In the genomic region with DNA sequence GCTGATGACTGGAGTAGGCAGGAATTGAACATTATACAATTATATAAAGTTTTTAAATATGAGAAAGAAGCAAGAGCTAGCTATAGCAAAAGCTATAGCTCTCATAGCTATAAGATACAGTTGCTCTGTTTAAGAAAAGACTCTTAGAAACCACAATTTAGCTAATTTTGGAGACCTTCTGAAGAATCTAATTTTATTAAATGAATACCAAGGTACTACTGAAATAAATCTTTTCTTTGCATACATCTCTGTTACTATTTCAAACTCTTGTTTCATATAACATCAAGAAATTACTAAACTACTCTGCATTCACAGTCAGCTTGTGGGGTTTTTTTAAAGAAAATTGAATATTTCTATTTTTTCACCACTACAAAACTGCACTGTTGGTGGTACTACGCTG, we compare ENCODE assay signal across 19 cellular contexts.
DNase-seq lines count a peak whose midpoint lies in the region; ATAC-seq, FAIRE-seq and TF ChIP-seq lines count a peak whose summit lies in the region.
"Had no signal": no experiment of that assay in that cellular context is flagged by ENCODE, and none has a peak within 500 bp of the region (broad histone marks: within the 10 kb centered on the region; RNA-seq: fewer than 3 reads in every experiment).

No MANE protein-coding gene starts in this region.

- CTCF ChIA-PET in GM12878 (lab: Yijun Ruan, JAX): interaction anchor here (0.8 to 2.8 kb wide), 8 partner anchors 10 to 621 kb away, joined by 3 to 17 read pairs (median 3); no protein-coding TSS in a partner anchor

- H2AFZ ChIP-seq in GM12878 (ENCODE audit: control insufficient read depth, low read depth, low read length): no peak overlapping the region

- no peaks in the 10 kb centered on the region for H3K36me3 ChIP-seq in GM12878 (ENCODE audit: control insufficient read depth in 2 of 2, insufficient read depth in 2 of 2, low read length in 1 of 2)
- H3K36me3 ChIP-seq: BLaER1 treated with 17β-estradiol and CSF1 and Interleukin-3, amounts not matched to agents 10 nM and 100 nM had no signal

- H3K27me3 ChIP-seq in GM12878 (replicated peaks in 1 of 2; ENCODE audit: control insufficient read depth in 2 of 2, insufficient read depth in 2 of 2, low read length in 1 of 2): no peaks in the 10 kb centered on the region
- H3K27me3 ChIP-seq: BLaER1 treated with 17β-estradiol and CSF1 and Interleukin-3, amounts not matched to agents 10 nM and 100 nM had no signal

- no TSS peak for BruUV-seq in GM12878 (replicated peaks; lab: Mats Ljungman, UMichigan)

- no peak overlapping the region for H3K4me2 ChIP-seq in GM12878 (ENCODE audit: control insufficient read depth, insufficient read depth)
- H3K4me2 ChIP-seq: BLaER1 treated with 17β-estradiol and CSF1 and Interleukin-3, amounts not matched to agents 10 nM and 100 nM had no signal

- DNase-seq in GM12878 (ENCODE audit: low read depth, low spot score) (no peak), ecto neural progenitor cell (ENCODE audit: low spot score) (no peak), AG08395 (ENCODE audit: low spot score) (no peak)
- DNase-seq: 8988T; ACHN; AML-193; Caco-2; Calu3; CD4-positive, alpha-beta T cell; CD8-positive, alpha-beta T cell; GF-D8 had no signal

- no peaks in the 10 kb centered on the region for H3K79me2 ChIP-seq in GM12878 (ENCODE audit: control insufficient read depth, insufficient read depth, low read length)

- TF ChIP-seq POLR2A in GM12878 (IDR thresholded peaks at IDR 0.05; ENCODE audit: low read depth, low read length): no peak

- WGBS in GM12878 (ENCODE audit: insufficient coverage, insufficient replicate concordance, low lambda C conversion rate, missing lambda C conversion rate): 0% methylated on average over 1 of the region's 1 CpG

- H3K27ac ChIP-seq in GM12878 (ENCODE audit: control insufficient read depth, insufficient read depth): no peak overlapping the region
- H3K27ac ChIP-seq: BLaER1 treated with 17β-estradiol and CSF1 and Interleukin-3, amounts not matched to agents 10 nM and 100 nM; C4-2B had no signal

- intact Hi-C loops in GM12878 (cut with micrococcal nuclease; ENCODE audit: unreplicated experiment): loop anchor here (5.0 kb wide), 1 partner anchor 589 kb away; no protein-coding TSS in a partner anchor

- no peak for TF ChIP-seq CTCF in GM12878 (IDR thresholded peaks at IDR 0.05 in 2 of 3, conservative IDR thresholded peaks at IDR 0.05 in 1 of 3; ENCODE audit: control insufficient read depth in 2 of 3, extremely low read depth in 1 of 3, insufficient read depth in 1 of 3, low read depth in 3 of 3, low read length in 3 of 3)

- TF ChIP-seq EP300 in GM12878 (IDR thresholded peaks at IDR 0.05; ENCODE audit: borderline replicate concordance in 1 of 2, control insufficient read depth in 1 of 2, low read depth in 2 of 2, low read length in 2 of 2): no peak

- in situ Hi-C loops in GM12878 (cut with MboI): no loop called here

- POLR2A ChIA-PET in GM12878 (lab: Charles Lee): interaction anchor here (1.0 kb wide), 2 partner anchors 338 to 346 kb away, joined by 3 read pairs; no protein-coding TSS in a partner anchor

- no peak overlapping the region for H3K9ac ChIP-seq in GM12878 (ENCODE audit: control insufficient read depth, insufficient read depth, low read length)
- H3K9ac ChIP-seq: BLaER1 treated with 17β-estradiol and CSF1 and Interleukin-3, amounts not matched to agents 10 nM and 100 nM had no signal

- FAIRE-seq in GM12878 (lab: Jason Lieb, UNC): no peak
- FAIRE-seq: A204.1, D721Med, G401.6, GM19239 had no signal

- peak; percentile 35 for ATAC-seq in HG02610 (IDR thresholded peaks at IDR 0.05; ENCODE audit: unreplicated experiment)
- peak; percentile 18; the same call in 2 of the 3 replicates for ATAC-seq in GM12878
- ATAC-seq in GM18517 (IDR thresholded peaks at IDR 0.05; ENCODE audit: unreplicated experiment): no peak
- ATAC-seq: CD8-positive, alpha-beta T cell had no signal

- RAD21 ChIA-PET in GM12878 (lab: Charles Lee; ENCODE audit: unreplicated experiment): interaction anchor here (0.5 to 3.1 kb wide), 9 partner anchors 10 to 736 kb away, joined by 3 to 14 read pairs (median 4); no protein-coding TSS in a partner anchor

- no peaks in the 10 kb centered on the region for H4K20me1 ChIP-seq in GM12878 (ENCODE audit: control insufficient read depth, insufficient read depth)
- H4K20me1 ChIP-seq: BLaER1 treated with 17β-estradiol and CSF1 and Interleukin-3, amounts not matched to agents 10 nM and 100 nM had no signal

- no peak for TF ChIP-seq RAD21 in GM12878 (IDR thresholded peaks at IDR 0.05; ENCODE audit: insufficient read depth, low read depth, low read length)

- H3K9me3 ChIP-seq in GM12878 (replicated peaks; ENCODE audit: control insufficient read depth, insufficient read depth, low read length): peaks cover 12% of the 10 kb centered on the region
- H3K9me3 ChIP-seq: Caco-2 had no signal

- SMC1A ChIA-PET in GM12878 (lab: Charles Lee; ENCODE audit: uncharacterized antibody, unreplicated experiment): interaction anchor here (0.8 to 2.0 kb wide), 8 partner anchors 12 to 591 kb away, joined by 3 to 6 read pairs (median 3); no protein-coding TSS in a partner anchor

- H3K4me1 ChIP-seq in GM12878 (ENCODE audit: control insufficient read depth, insufficient read depth, low read length): no peaks in the 10 kb centered on the region; the same call in 1 of the 2 replicates
- H3K4me1 ChIP-seq: BLaER1 treated with 17β-estradiol and CSF1 and Interleukin-3, amounts not matched to agents 10 nM and 100 nM; Caco-2 had no signal

- no peak overlapping the region for H3K4me3 ChIP-seq in GM12878
- H3K4me3 ChIP-seq: BLaER1 treated with 17β-estradiol and CSF1 and Interleukin-3, amounts not matched to agents 10 nM and 100 nM had no signal

TF ChIP-seq in GM12878, 131 proteins besides CTCF, POLR2A, EP300 and RAD21 (continues in another document):
- TF ChIP-seq PML (IDR thresholded peaks at IDR 0.05; ENCODE audit: low read length): no peak
- TF ChIP-seq ASH2L (IDR thresholded peaks at IDR 0.05; ENCODE audit: borderline replicate concordance, low read depth): no peak
- peak; percentile 70; the same call in 1 of the 2 replicates for TF ChIP-seq RUNX3 (IDR thresholded peaks at IDR 0.05; ENCODE audit: low read length)
- TF ChIP-seq, protein P1, sequence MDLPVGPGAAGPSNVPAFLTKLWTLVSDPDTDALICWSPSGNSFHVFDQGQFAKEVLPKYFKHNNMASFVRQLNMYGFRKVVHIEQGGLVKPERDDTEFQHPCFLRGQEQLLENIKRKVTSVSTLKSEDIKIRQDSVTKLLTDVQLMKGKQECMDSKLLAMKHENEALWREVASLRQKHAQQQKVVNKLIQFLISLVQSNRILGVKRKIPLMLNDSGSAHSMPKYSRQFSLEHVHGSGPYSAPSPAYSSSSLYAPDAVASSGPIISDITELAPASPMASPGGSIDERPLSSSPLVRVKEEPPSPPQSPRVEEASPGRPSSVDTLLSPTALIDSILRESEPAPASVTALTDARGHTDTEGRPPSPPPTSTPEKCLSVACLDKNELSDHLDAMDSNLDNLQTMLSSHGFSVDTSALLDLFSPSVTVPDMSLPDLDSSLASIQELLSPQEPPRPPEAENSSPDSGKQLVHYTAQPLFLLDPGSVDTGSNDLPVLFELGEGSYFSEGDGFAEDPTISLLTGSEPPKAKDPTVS (IDR thresholded peaks at IDR 0.05; ENCODE audit: low read depth, low read length): no peak
- TF ChIP-seq EZH2 (IDR thresholded peaks at IDR 0.05; ENCODE audit: borderline replicate concordance, control insufficient read depth, low read depth, low read length): no peak
- no peak for TF ChIP-seq ZNF622 (IDR thresholded peaks at IDR 0.05)
- no peak for TF ChIP-seq POU2F2 (IDR thresholded peaks at IDR 0.05; ENCODE audit: borderline replicate concordance, low read depth, low read length)
- peak; percentile 28 for TF ChIP-seq MEF2B (IDR thresholded peaks at IDR 0.05; ENCODE audit: partially characterized antibody, poor library complexity, severe bottlenecking)
- TF ChIP-seq, protein P2, sequence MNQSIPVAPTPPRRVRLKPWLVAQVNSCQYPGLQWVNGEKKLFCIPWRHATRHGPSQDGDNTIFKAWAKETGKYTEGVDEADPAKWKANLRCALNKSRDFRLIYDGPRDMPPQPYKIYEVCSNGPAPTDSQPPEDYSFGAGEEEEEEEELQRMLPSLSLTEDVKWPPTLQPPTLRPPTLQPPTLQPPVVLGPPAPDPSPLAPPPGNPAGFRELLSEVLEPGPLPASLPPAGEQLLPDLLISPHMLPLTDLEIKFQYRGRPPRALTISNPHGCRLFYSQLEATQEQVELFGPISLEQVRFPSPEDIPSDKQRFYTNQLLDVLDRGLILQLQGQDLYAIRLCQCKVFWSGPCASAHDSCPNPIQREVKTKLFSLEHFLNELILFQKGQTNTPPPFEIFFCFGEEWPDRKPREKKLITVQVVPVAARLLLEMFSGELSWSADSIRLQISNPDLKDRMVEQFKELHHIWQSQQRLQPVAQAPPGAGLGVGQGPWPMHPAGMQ (IDR thresholded peaks at IDR 0.05; ENCODE audit: borderline replicate concordance): no peak
- no peak for TF ChIP-seq IRF4 (IDR thresholded peaks at IDR 0.05; ENCODE audit: low read depth, low read length)
- TF ChIP-seq, protein P3, sequence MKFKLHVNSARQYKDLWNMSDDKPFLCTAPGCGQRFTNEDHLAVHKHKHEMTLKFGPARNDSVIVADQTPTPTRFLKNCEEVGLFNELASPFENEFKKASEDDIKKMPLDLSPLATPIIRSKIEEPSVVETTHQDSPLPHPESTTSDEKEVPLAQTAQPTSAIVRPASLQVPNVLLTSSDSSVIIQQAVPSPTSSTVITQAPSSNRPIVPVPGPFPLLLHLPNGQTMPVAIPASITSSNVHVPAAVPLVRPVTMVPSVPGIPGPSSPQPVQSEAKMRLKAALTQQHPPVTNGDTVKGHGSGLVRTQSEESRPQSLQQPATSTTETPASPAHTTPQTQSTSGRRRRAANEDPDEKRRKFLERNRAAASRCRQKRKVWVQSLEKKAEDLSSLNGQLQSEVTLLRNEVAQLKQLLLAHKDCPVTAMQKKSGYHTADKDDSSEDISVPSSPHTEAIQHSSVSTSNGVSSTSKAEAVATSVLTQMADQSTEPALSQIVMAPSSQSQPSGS (IDR thresholded peaks at IDR 0.05; ENCODE audit: low read length): 0 out of 2 replicates have a peak, but pooled peaks have one; percentile 30
- TF ChIP-seq FOXM1 (IDR thresholded peaks at IDR 0.05; ENCODE audit: low read depth, low read length): peak; percentile 36; the same call in 1 of the 2 replicates
- TF ChIP-seq JUNB (IDR thresholded peaks at IDR 0.05): peak; percentile 48
